Comparison of ENCODE assay signal across 8 cellular contexts in genomic region chr13:33487575-33488243, GRCh38.
DNase-seq lines count a peak whose midpoint lies in the region; ATAC-seq and TF ChIP-seq lines count a peak whose summit lies in the region.

No MANE protein-coding gene starts in this region.

- H2BK15ac ChIP-seq in IMR-90 (ENCODE audit: low read depth, low read length) = peak overlapping the region; percentile 78; the same call in 2 of the 3 replicates

- ATAC-seq in GM18511 (IDR thresholded peaks at IDR 0.05; ENCODE audit: unreplicated experiment) (peak; percentile 78), IMR-90 (ENCODE audit: low read depth) (peak; percentile 91), left lobe of liver (peak; percentile 61)

- peak; percentile 62 for TF ChIP-seq RAD21 in IMR-90 (IDR thresholded peaks at IDR 0.05; ENCODE audit: low read length)

- peak overlapping the region; percentile 72; the same call in 1 of the 2 replicates for H3K4ac ChIP-seq in IMR-90 (ENCODE audit: low read depth, low read length)

- intact Hi-C loops in IMR-90 (cut with micrococcal nuclease) = loop anchor here (1.0 to 5.0 kb wide), 4 partner anchors 200 to 900 kb away; partner anchors contain the start of genes PDS5B and STARD13
- intact Hi-C loops in ascending aorta (cut with DNase I) = loop anchor here (5.0 kb wide), 2 partner anchors 200 to 260 kb away; partner anchors contain the start of gene STARD13
- intact Hi-C loops in CD4-positive, alpha-beta memory T cell (cut with micrococcal nuclease) = no loop called here

- 71% methylated on average over 3 of the region's 5 CpGs; no CpG with 5 or more reads in 1 of the 2 experiments for WGBS in IMR-90 (ENCODE audit: extremely low coverage in 2 of 2, insufficient read length in 1 of 2), 2 experiments

- no TSS peak for BruUV-seq in IMR-90 (replicated peaks; lab: Mats Ljungman, UMichigan)

- peak; percentile 65 for DNase-seq in IMR-90
- peak in 1 of 2 donors; percentile 65 for DNase-seq in ascending aorta (ENCODE audit: low spot score in 2 of 2)
- no peak for DNase-seq in left lobe of liver (ENCODE audit: low spot score)
- no peak for DNase-seq in activated T-cell treated with anti-CD3 and anti-CD28 coated beads, Interleukin-2, amount 50 U/mL, for 48 hours
- no peak for DNase-seq in glutamatergic neuron
- no peak for DNase-seq in middle frontal gyrus (ENCODE audit: extremely low spot score, low spot score)
- DNase-seq in CD4-positive, alpha-beta memory T cell = no peak

- H2BK5ac ChIP-seq in IMR-90 (ENCODE audit: low read depth, low read length, poor library complexity, severe bottlenecking) = peak overlapping the region; percentile 81

- H3K36me3 ChIP-seq in IMR-90 (ENCODE audit: control insufficient read depth, insufficient read depth, low read length) (no peaks in the 10 kb centered on the region), ascending aorta (no peaks in the 10 kb centered on the region)
- H3K36me3 ChIP-seq in CD4-positive, alpha-beta memory T cell (ENCODE audit: insufficient read depth, low read length) = no peaks in the 10 kb centered on the region

- POLR2A ChIA-PET in IMR-90 (lab: Charles Lee; ENCODE audit: unreplicated experiment) = no interaction called here
- POLR2A ChIA-PET in CD4-positive, alpha-beta memory T cell (lab: Charles Lee; ENCODE audit: partially characterized antibody) = no interaction called here

- H2AK5ac ChIP-seq in IMR-90 (ENCODE audit: low read depth, low read length) = 0 out of 2 replicates have a peak overlapping the region, but pooled peaks have one; percentile 31

- no peak overlapping the region for H2AK9ac ChIP-seq in IMR-90 (replicated peaks; ENCODE audit: low read depth, low read length, poor library complexity)

- H3K27ac ChIP-seq in IMR-90 (ENCODE audit: insufficient read depth, low read length) = no peak overlapping the region
- peak overlapping the region; percentile 35 to 60 for H3K27ac ChIP-seq in ascending aorta
- no peak overlapping the region for H3K27ac ChIP-seq in CD4-positive, alpha-beta memory T cell (ENCODE audit: low read depth, low read length)

- peak overlapping the region; percentile 86; the same call in 1 of the 2 replicates for H3K4me2 ChIP-seq in IMR-90 (ENCODE audit: low read depth, low read length)

- CTCF ChIA-PET in IMR-90 (lab: Yijun Ruan, JAX) = interaction anchor here (0.5 to 1.3 kb wide), 10 partner anchors 9 to 409 kb away, joined by 3 to 6 read pairs (median 3); no protein-coding TSS in a partner anchor
- CTCF ChIA-PET in CD4-positive, alpha-beta memory T cell (lab: Charles Lee; ENCODE audit: partially characterized antibody) = no interaction called here

- H2AFZ ChIP-seq in IMR-90 (replicated peaks; ENCODE audit: low read length, poor library complexity) = peak overlapping the region; percentile 64

- in situ Hi-C loops in IMR-90 (cut with MboI; ENCODE audit: low sequenced_read_pairs) = no loop called here

- H3K36me3 Mint-ChIP-seq in glutamatergic neuron (ENCODE audit: unreplicated experiment) = peaks cover 13% of the 10 kb centered on the region
- no peaks in the 10 kb centered on the region for H3K36me3 Mint-ChIP-seq in CD4-positive, alpha-beta memory T cell

- peaks cover 2% of the 10 kb centered on the region for H3K4me1 Mint-ChIP-seq in glutamatergic neuron (ENCODE audit: low read depth, unreplicated experiment)
- peaks cover 0 to 6% (median 4%) of the 10 kb centered on the region in 4 donors for H3K4me1 Mint-ChIP-seq in CD4-positive, alpha-beta memory T cell

- no peaks in the 10 kb centered on the region for H3K9me1 ChIP-seq in IMR-90 (ENCODE audit: insufficient read depth, low read length)

- H3K9ac ChIP-seq in IMR-90 (ENCODE audit: low read depth, low read length) = peak overlapping the region; percentile 60; the same call in 1 of the 2 replicates

- H2BK20ac ChIP-seq in IMR-90 (ENCODE audit: low read depth, low read length) = peak overlapping the region; percentile 91

- H3K4me1 ChIP-seq in IMR-90 (ENCODE audit: control insufficient read depth, insufficient read depth, low read length) (peaks cover 1% of the 10 kb centered on the region; the same call in 1 of the 2 replicates), ascending aorta (peaks cover 0 to 13% of the 10 kb centered on the region in 2 donors)
- H3K4me1 ChIP-seq in CD4-positive, alpha-beta memory T cell (ENCODE audit: insufficient read depth, low read length) = no peaks in the 10 kb centered on the region

- H3K27me3 ChIP-seq in IMR-90 (ENCODE audit: control insufficient read depth, insufficient read depth, low read length) = no peaks in the 10 kb centered on the region
- H3K27me3 ChIP-seq in ascending aorta = no peaks in the 10 kb centered on the region
- no peaks in the 10 kb centered on the region for H3K27me3 ChIP-seq in CD4-positive, alpha-beta memory T cell (ENCODE audit: insufficient read depth, low read length)

- dilution Hi-C loops in IMR-90 (cut with HindIII; ENCODE audit: low sequenced_read_pairs, unreplicated experiment) = no loop called here

- H3K4me3 Mint-ChIP-seq in glutamatergic neuron (ENCODE audit: unreplicated experiment) = no peak overlapping the region
- H3K4me3 Mint-ChIP-seq in CD4-positive, alpha-beta memory T cell = no peak overlapping the region

- TF ChIP-seq CTCF in IMR-90 (conservative IDR thresholded peaks at IDR 0.05; ENCODE audit: low read depth, low read length) (peak; percentile 52), ascending aorta (IDR thresholded peaks at IDR 0.05) (peak in 2 of 3 experiments; percentile 25 to 43), glutamatergic neuron (IDR thresholded peaks at IDR 0.05; ENCODE audit: partially characterized antibody, unreplicated experiment) (no peak)

- H3K4me3 ChIP-seq in IMR-90 (ENCODE audit: insufficient read depth, low read depth, low read length) (peak overlapping the region; percentile 8; the same call in 1 of the 2 replicates), ascending aorta (peak overlapping the region; percentile 29 to 56)
- H3K4me3 ChIP-seq in CD4-positive, alpha-beta memory T cell (ENCODE audit: low read length in 2 of 2) = no peak overlapping the region

- H4K91ac ChIP-seq in IMR-90 (ENCODE audit: insufficient read depth, low read depth, low read length) = peak overlapping the region; percentile 45

- no peak overlapping the region for H3K27ac Mint-ChIP-seq in glutamatergic neuron (ENCODE audit: unreplicated experiment)
- peak overlapping the region in 1 of 7 donors; percentile 55 for H3K27ac Mint-ChIP-seq in CD4-positive, alpha-beta memory T cell

- TF ChIP-seq POLR2A in IMR-90 (IDR thresholded peaks at IDR 0.05; ENCODE audit: low read depth, low read length) = no peak

- H3K56ac ChIP-seq in IMR-90 (ENCODE audit: extremely low read depth, insufficient read depth, low read length) = no peak overlapping the region

- H3K9me3 ChIP-seq in IMR-90 (ENCODE audit: control insufficient read depth, insufficient read depth, low read length) (peaks cover 4% of the 10 kb centered on the region), ascending aorta (peaks cover 0 to 6% of the 10 kb centered on the region in 2 donors)
- no peaks in the 10 kb centered on the region for H3K9me3 ChIP-seq in CD4-positive, alpha-beta memory T cell (ENCODE audit: control insufficient read depth in 1 of 2, low read length in 2 of 2)

- peak overlapping the region; percentile 58; the same call in 1 of the 2 replicates for H3K18ac ChIP-seq in IMR-90 (ENCODE audit: low read depth, low read length)

- H3K79me1 ChIP-seq in IMR-90 (ENCODE audit: low read depth in 1 of 2, low read length in 2 of 2) = no peaks in the 10 kb centered on the region

- H4K20me1 ChIP-seq in IMR-90 (ENCODE audit: insufficient read depth, low read length) = no peaks in the 10 kb centered on the region

- peak overlapping the region; percentile 20 to 81; a peak in 3 of 4 replicates for H4K8ac ChIP-seq in IMR-90 (ENCODE audit: low read depth in 2 of 2, low read length in 2 of 2)

- H3K27me3 Mint-ChIP-seq in glutamatergic neuron (ENCODE audit: unreplicated experiment) = no peaks in the 10 kb centered on the region
- peaks cover 6 to 8% of the 10 kb centered on the region in 2 donors for H3K27me3 Mint-ChIP-seq in CD4-positive, alpha-beta memory T cell

- H4K5ac ChIP-seq in IMR-90 (ENCODE audit: low read depth, low read length) = peak overlapping the region; percentile 5; the same call in 1 of the 2 replicates

- no peaks in the 10 kb centered on the region for H3K9me3 Mint-ChIP-seq in glutamatergic neuron (ENCODE audit: unreplicated experiment)
- H3K9me3 Mint-ChIP-seq in CD4-positive, alpha-beta memory T cell = peaks cover 2 to 13% (median 7%) of the 10 kb centered on the region in 8 donors

- peak overlapping the region; percentile 93; the same call in 1 of the 2 replicates for H3K23ac ChIP-seq in IMR-90 (ENCODE audit: low read depth, low read length)

- H3K14ac ChIP-seq in IMR-90 (replicated peaks; ENCODE audit: low read depth, low read length) = peak overlapping the region; percentile 82

- H2BK120ac ChIP-seq in IMR-90 (ENCODE audit: low read depth, low read length) = peak overlapping the region; percentile 94

TF ChIP-seq in IMR-90, 13 proteins besides CTCF, POLR2A, EP300 and RAD21:
- TF ChIP-seq CHD1 (IDR thresholded peaks at IDR 0.05; ENCODE audit: low read depth, low read length) (no peak), MAFK (IDR thresholded peaks at IDR 0.05; ENCODE audit: low read depth, low read length) (no peak), NFE2L2 (IDR thresholded peaks at IDR 0.05; ENCODE audit: low read depth, low read length) (no peak), SMC3 (IDR thresholded peaks at IDR 0.05; ENCODE audit: low read depth, low read length) (peak; percentile 55), RCOR1 (IDR thresholded peaks at IDR 0.05; ENCODE audit: insufficient replicate concordance, low read length) (no peak), RFX5 (IDR thresholded peaks at IDR 0.05; ENCODE audit: low read depth, low read length) (no peak), MAZ (IDR thresholded peaks at IDR 0.05; ENCODE audit: borderline replicate concordance, low read depth, low read length) (no peak)
- TF ChIP-seq, protein P1, sequence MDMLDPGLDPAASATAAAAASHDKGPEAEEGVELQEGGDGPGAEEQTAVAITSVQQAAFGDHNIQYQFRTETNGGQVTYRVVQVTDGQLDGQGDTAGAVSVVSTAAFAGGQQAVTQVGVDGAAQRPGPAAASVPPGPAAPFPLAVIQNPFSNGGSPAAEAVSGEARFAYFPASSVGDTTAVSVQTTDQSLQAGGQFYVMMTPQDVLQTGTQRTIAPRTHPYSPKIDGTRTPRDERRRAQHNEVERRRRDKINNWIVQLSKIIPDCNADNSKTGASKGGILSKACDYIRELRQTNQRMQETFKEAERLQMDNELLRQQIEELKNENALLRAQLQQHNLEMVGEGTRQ (IDR thresholded peaks at IDR 0.05; ENCODE audit: low read depth, low read length) = no peak

Comparison
In these comparisons a context has a peak if more than half of its experiments do, and no peak if none do; other contexts are left out.
1. H3K27ac ChIP-seq: peak in ascending aorta (2 of 2); none in IMR-90 (single experiment) and CD4-positive, alpha-beta memory T cell (single experiment).
2. H3K4me3 ChIP-seq: peak in IMR-90 (single experiment) and ascending aorta (2 of 2); none in CD4-positive, alpha-beta memory T cell (0 of 2).
3. Peak in every context shown above with its lines, with median percentiles within 50 percentile points of each other: ATAC-seq.